Comparison of ENCODE assay signal across 14 cellular contexts in genomic region chr13:101624981-101625380, GRCh38.
DNase-seq lines count a peak whose midpoint lies in the region; ATAC-seq and TF ChIP-seq lines count a peak whose summit lies in the region.
"Had no signal": no experiment of that assay in that cellular context is flagged by ENCODE, and none has a peak within 500 bp of the region (broad histone marks: within the 10 kb centered on the region; RNA-seq: fewer than 3 reads in every experiment).

No MANE protein-coding gene starts in this region.

- H3K27me3 ChIP-seq in PC-9 (ENCODE audit: insufficient read depth, low read depth) (no peaks in the 10 kb centered on the region), neural cell (ENCODE audit: insufficient read depth, low read depth, low read length) (no peaks in the 10 kb centered on the region)

- H4K20me1 ChIP-seq in PC-9 (ENCODE audit: insufficient read depth) (no peaks in the 10 kb centered on the region), neural cell (ENCODE audit: insufficient read depth) (no peaks in the 10 kb centered on the region)

- peak; percentile 99 for TF ChIP-seq EP300 in neural cell (conservative IDR thresholded peaks at IDR 0.05; ENCODE audit: poor library complexity, severe bottlenecking)

- H3K9ac ChIP-seq in neural cell (ENCODE audit: low read length), result peak overlapping the region; percentile 64

- H3F3A ChIP-seq in PC-9 (ENCODE audit: insufficient read depth, low read depth) (peaks cover 29% of the 10 kb centered on the region), neural cell (ENCODE audit: insufficient read depth, low read length, poor library complexity, severe bottlenecking) (peaks cover 16% of the 10 kb centered on the region)

- intact Hi-C loops in PC-9 (cut with micrococcal nuclease; ENCODE audit: unreplicated experiment), result loop anchor here (2.0 to 5.0 kb wide), 3 partner anchors 48 to 170 kb away; no protein-coding TSS in a partner anchor

- peak; percentile 28 for ATAC-seq in HG02852 (IDR thresholded peaks at IDR 0.05; ENCODE audit: unreplicated experiment)
- no peak for ATAC-seq in HG02798 (IDR thresholded peaks at IDR 0.05; ENCODE audit: poor library complexity, unreplicated experiment)
- ATAC-seq in SK-N-SH treated with all-trans-retinoic acid at 6 μM for 48 hours, result no peak

- DNase-seq in DMS53 (lab: John Stamatoyannopoulos, UW) (peak; percentile 45), DMS53 treated with DMSO at 0.1 percent for 48 hours (lab: John Stamatoyannopoulos, UW; ENCODE audit: unreplicated experiment) (no peak), PC-9 (peak in 1 of 2 experiments; percentile 80), HuH-7.5 (ENCODE audit: low spot score) (no peak)
- DNase-seq: activated CD8-positive, alpha-beta memory T cell treated with anti-CD3 and anti-CD28 coated beads for 24 hours; hippocampal formation; IMR-90; NCI-H526 treated with DMSO at 0.1 percent for 48 hours had no signal

- POLR2A ChIA-PET in PC-9 (lab: Charles Lee; ENCODE audit: unreplicated experiment), result interaction anchor here (0.6 kb wide), 1 partner anchor 40 kb away, joined by 8 read pairs; no protein-coding TSS in a partner anchor

- peak; percentile 42 for TF ChIP-seq RAD21 in neural cell (conservative IDR thresholded peaks at IDR 0.05)

- TF ChIP-seq CTCF in PC-9 (conservative IDR thresholded peaks at IDR 0.05) (no peak), neural cell (IDR thresholded peaks at IDR 0.05; ENCODE audit: poor library complexity, severe bottlenecking) (peak; percentile 47)

- H3K4me1 ChIP-seq in PC-9 (replicated peaks; ENCODE audit: insufficient read depth), result peaks cover 50% of the 10 kb centered on the region

- no peaks in the 10 kb centered on the region; the same call in 1 of the 2 replicates for H3K36me3 ChIP-seq in PC-9 (ENCODE audit: low read depth)
- H3K36me3 ChIP-seq in neural cell (ENCODE audit: insufficient read depth, low read length), result no peaks in the 10 kb centered on the region

- no peak overlapping the region for H3K4me3 ChIP-seq in PC-9
- peak overlapping the region; percentile 54 for H3K4me3 ChIP-seq in neural cell (ENCODE audit: low read length)
- H3K4me3 ChIP-seq: SK-N-MC had no signal

- H2AFZ ChIP-seq in PC-9 (no peak overlapping the region), neural cell (ENCODE audit: low read depth, low read length) (no peak overlapping the region)

- H3K79me2 ChIP-seq in PC-9 (ENCODE audit: low read depth), result no peaks in the 10 kb centered on the region
- no peaks in the 10 kb centered on the region for H3K79me2 ChIP-seq in neural cell (replicated peaks; ENCODE audit: insufficient read depth, low read length)

- H3K9me2 ChIP-seq in PC-9 (ENCODE audit: insufficient read depth), result no peaks in the 10 kb centered on the region
- H3K9me2 ChIP-seq in neural cell (ENCODE audit: insufficient read depth, low read length), result no peaks in the 10 kb centered on the region

- no TSS peak for BruUV-seq in PC-9 (replicated peaks; lab: Mats Ljungman, UMichigan)

- H3K4me2 ChIP-seq in PC-9 (peak overlapping the region; percentile 50), neural cell (ENCODE audit: low read length) (peak overlapping the region; percentile 52)

- CTCF ChIA-PET in PC-9 (lab: Charles Lee), result interaction anchor here (0.7 kb wide), 1 partner anchor 10 kb away, joined by 5 read pairs; no protein-coding TSS in a partner anchor

- H3K9me3 ChIP-seq in PC-9 (ENCODE audit: insufficient read depth, low read depth) (no peaks in the 10 kb centered on the region; the same call in 1 of the 2 replicates), neural cell (ENCODE audit: low read length) (no peaks in the 10 kb centered on the region)

- peak overlapping the region; percentile 76 for H3K27ac ChIP-seq in PC-9
- peak overlapping the region; percentile 97 for H3K27ac ChIP-seq in neural cell (ENCODE audit: low read length)
- H3K27ac ChIP-seq: 22Rv1 had no signal

TF ChIP-seq in neural cell, 6 proteins besides CTCF, POLR2A, EP300 and RAD21:
- TF ChIP-seq SMC3 (conservative IDR thresholded peaks at IDR 0.05; ENCODE audit: poor library complexity) (no peak), MXI1 (conservative IDR thresholded peaks at IDR 0.05; ENCODE audit: poor library complexity, severe bottlenecking) (no peak), EZH2 (IDR thresholded peaks at IDR 0.05; ENCODE audit: borderline replicate concordance, insufficient read depth, low read length, poor library complexity, severe bottlenecking) (no peak), POLR2AphosphoS5 (IDR thresholded peaks at IDR 0.05) (peak; percentile 96), REST (IDR thresholded peaks at IDR 0.05; ENCODE audit: borderline replicate concordance) (peak; percentile 87), TAF1 (IDR thresholded peaks at IDR 0.05; ENCODE audit: low read depth) (no peak)
TF ChIP-seq in neural cell: peak in this region for 2.

TF ChIP-seq in SK-N-SH treated with all-trans-retinoic acid at 6 μM for 48 hours, 23 proteins besides CTCF, POLR2A, EP300 and RAD21 (continues in another document):
- no peak for TF ChIP-seq ZNF8 (CRISPR knock-in tag; IDR thresholded peaks at IDR 0.05)
- no peak for TF ChIP-seq PATZ1 (CRISPR knock-in tag; IDR thresholded peaks at IDR 0.05; ENCODE audit: borderline replicate concordance)
- no peak for TF ChIP-seq PPARA (CRISPR knock-in tag; IDR thresholded peaks at IDR 0.05; ENCODE audit: borderline replicate concordance)
- no peak for TF ChIP-seq ESRRG (CRISPR knock-in tag; IDR thresholded peaks at IDR 0.05)
- no peak for TF ChIP-seq ZNF70 (CRISPR knock-in tag; IDR thresholded peaks at IDR 0.05)
- TF ChIP-seq ZFP3 (CRISPR knock-in tag; IDR thresholded peaks at IDR 0.05), result no peak
- no peak for TF ChIP-seq CSRNP3 (CRISPR knock-in tag; IDR thresholded peaks at IDR 0.05)
- no peak for TF ChIP-seq BACH2 (CRISPR knock-in tag; IDR thresholded peaks at IDR 0.05; ENCODE audit: borderline replicate concordance)
- TF ChIP-seq TSHZ2 (CRISPR knock-in tag; IDR thresholded peaks at IDR 0.05), result no peak
- TF ChIP-seq GLIS3 (CRISPR knock-in tag; IDR thresholded peaks at IDR 0.05), result no peak
- no peak for TF ChIP-seq OSR1 (CRISPR knock-in tag; IDR thresholded peaks at IDR 0.05)
- TF ChIP-seq ZFP30 (CRISPR knock-in tag; IDR thresholded peaks at IDR 0.05), result no peak
- TF ChIP-seq ARNTL (CRISPR knock-in tag; IDR thresholded peaks at IDR 0.05; ENCODE audit: borderline replicate concordance, low read depth), result no peak
